15 cellular contexts compared by ENCODE assay signal in the genomic region with DNA sequence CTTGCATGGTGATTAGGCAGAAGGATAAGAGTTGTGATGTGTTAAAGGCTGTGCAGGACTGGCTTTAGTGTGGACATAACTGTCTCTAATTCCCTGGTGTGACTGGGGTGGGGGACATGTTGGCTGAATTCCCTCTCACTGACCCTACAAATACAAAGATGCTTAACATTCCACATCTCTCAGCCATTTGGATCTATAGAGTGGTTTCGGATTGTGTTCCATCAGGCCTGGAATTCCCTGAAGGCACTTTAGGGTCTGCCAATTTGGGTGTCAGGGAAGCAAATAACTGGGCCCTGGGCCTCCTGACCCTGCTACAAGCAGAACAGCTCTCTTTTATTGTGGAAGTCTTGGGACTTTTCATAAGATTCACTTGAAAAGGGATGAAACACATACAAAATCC.
"Had no signal": no experiment of that assay in that cellular context is flagged by ENCODE, and none has a peak within 500 bp of the region (broad histone marks: within the 10 kb centered on the region; RNA-seq: fewer than 3 reads in every experiment).

No MANE protein-coding gene starts in this region.

- H3K36me3 Mint-ChIP-seq: mesothelial cell of epicardium; natural killer cell treated with Interleukin-12 subunit alpha and Interleukin-12 subunit beta and Interleukin-15 and Interleukin-18, amount 100 ng/mL, for 72 hours; stimulated activated effector memory CD8-positive, alpha-beta T cell treated with anti-CD3 and anti-CD28 coated beads, Interleukin-12 subunit alpha, Interleukin-12 subunit beta, amount 100 ng/mL, for 72 hours had no signal

- H3K9me3 Mint-ChIP-seq: central memory CD8-positive, alpha-beta T cell; natural killer cell treated with Interleukin-12 subunit alpha and Interleukin-12 subunit beta and Interleukin-15 and Interleukin-18, amount 100 ng/mL, for 72 hours; stimulated activated effector memory CD8-positive, alpha-beta T cell treated with anti-CD3 and anti-CD28 coated beads, Interleukin-12 subunit alpha, Interleukin-12 subunit beta, amount 100 ng/mL, for 72 hours had no signal

- H3K4me3 ChIP-seq: heart right ventricle, right atrium auricular region, smooth muscle cell, tibial nerve, upper lobe of right lung, vagina had no signal

- H3K4me1 Mint-ChIP-seq: central memory CD8-positive, alpha-beta T cell; stimulated activated effector memory CD8-positive, alpha-beta T cell treated with anti-CD3 and anti-CD28 coated beads, Interleukin-12 subunit alpha, Interleukin-12 subunit beta, amount 100 ng/mL, for 72 hours had no signal

- H3K27ac ChIP-seq: heart right ventricle, right atrium auricular region, upper lobe of right lung, vagina had no signal

- DNase-seq: heart right ventricle; hypothalamus; stimulated activated CD4-positive, alpha-beta T cell treated with anti-CD3 and anti-CD28 coated beads, Interleukin-4, amount 100 ng/mL, for 1 hour; stimulated activated CD8-positive, alpha-beta memory T cell treated with anti-CD3 and anti-CD28 coated beads, Interleukin-4, amount 100 ng/mL, for 48 hours; stimulated activated naive CD8-positive, alpha-beta T cell treated with anti-CD3 and anti-CD28 coated beads, Interleukin-15, Interleukin-2, amounts not matched to agents 100 U/mL and 50 U/mL, for 24 hours; upper lobe of right lung had no signal

- ATAC-seq: heart right ventricle; left lobe of liver; natural killer cell treated with Interleukin-12 subunit alpha and Interleukin-12 subunit beta and Interleukin-15 and Interleukin-18, amount 100 ng/mL, for 72 hours; stimulated activated effector memory CD8-positive, alpha-beta T cell treated with anti-CD3 and anti-CD28 coated beads, Interleukin-12 subunit alpha, Interleukin-12 subunit beta, amount 100 ng/mL, for 72 hours; stimulated activated naive CD8-positive, alpha-beta T cell treated with anti-CD3 and anti-CD28 coated beads, Interleukin-15, Interleukin-2, amounts not matched to agents 100 U/mL and 50 U/mL, for 24 hours had no signal

- H3K27me3 Mint-ChIP-seq: natural killer cell treated with Interleukin-12 subunit alpha and Interleukin-12 subunit beta and Interleukin-15 and Interleukin-18, amount 100 ng/mL, for 72 hours had no signal

- H3K4me3 Mint-ChIP-seq: central memory CD8-positive, alpha-beta T cell; mesothelial cell of epicardium; natural killer cell treated with Interleukin-12 subunit alpha and Interleukin-12 subunit beta and Interleukin-15 and Interleukin-18, amount 100 ng/mL, for 72 hours; stimulated activated effector memory CD8-positive, alpha-beta T cell treated with anti-CD3 and anti-CD28 coated beads, Interleukin-12 subunit alpha, Interleukin-12 subunit beta, amount 100 ng/mL, for 72 hours had no signal

- H3K27ac Mint-ChIP-seq: mesothelial cell of epicardium; natural killer cell treated with Interleukin-12 subunit alpha and Interleukin-12 subunit beta and Interleukin-15 and Interleukin-18, amount 100 ng/mL, for 72 hours; stimulated activated effector memory CD8-positive, alpha-beta T cell treated with anti-CD3 and anti-CD28 coated beads, Interleukin-12 subunit alpha, Interleukin-12 subunit beta, amount 100 ng/mL, for 72 hours had no signal
